In the genomic region with DNA sequence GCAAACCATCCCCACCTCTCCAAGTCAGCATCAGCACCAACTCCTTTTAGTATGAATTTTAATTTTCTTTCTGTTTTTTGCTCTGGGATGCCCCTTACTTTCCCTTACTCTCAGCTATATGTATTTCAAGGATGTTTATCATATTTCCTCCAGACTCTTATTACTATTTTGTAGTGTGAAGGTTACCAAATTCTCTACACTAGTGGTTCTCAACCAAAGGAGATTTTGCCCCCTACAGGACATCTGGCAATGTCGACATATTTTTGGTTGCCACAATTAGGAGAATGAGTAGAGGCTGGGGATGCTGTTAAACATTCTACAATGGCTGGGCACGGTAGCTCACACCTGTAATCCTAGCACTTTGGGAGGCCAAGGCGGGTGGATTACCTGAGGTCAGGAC, we compare ENCODE assay signal across 8 cellular contexts. TPM values are rescaled to one million over a fixed set of nuclear protein-coding genes. Genes with fewer than 3 reads are reported as not detected.
DNase-seq lines count a peak whose midpoint lies in the region; ATAC-seq and TF ChIP-seq lines count a peak whose summit lies in the region.

No MANE protein-coding gene starts in this region.

- H3K27ac ChIP-seq in hepatocyte (no peak overlapping the region), transverse colon (no peak overlapping the region)

- no peak overlapping the region for H3K4me2 ChIP-seq in hepatocyte

- peak; percentile 84 for ATAC-seq in activated CD8-positive, alpha-beta memory T cell treated with anti-CD3 and anti-CD28 coated beads, Interleukin-2, amount 10 ng/mL, durations not matched to agents 7 days and 5 days
- ATAC-seq in HG03025 (IDR thresholded peaks at IDR 0.05; ENCODE audit: low FRiP score, unreplicated experiment) = no peak

- no peak for TF ChIP-seq EP300 in transverse colon (IDR thresholded peaks at IDR 0.05; ENCODE audit: low read depth)

- TF ChIP-seq CTCF in hepatocyte (IDR thresholded peaks at IDR 0.05; ENCODE audit: poor library complexity) (peak; percentile 33), transverse colon (IDR thresholded peaks at IDR 0.05) (peak in 4 of 5 experiments; percentile 24 to 36 (median 28))

- CTCF ChIA-PET in activated CD8-positive, alpha-beta memory T cell treated with anti-CD3 and anti-CD28 coated beads, Interleukin-2, amount 10 ng/mL, durations not matched to agents 7 days and 5 days (lab: Charles Lee) = interaction anchor here (0.8 to 1.9 kb wide), 7 partner anchors 8 to 408 kb away, joined by 3 to 5 read pairs (median 3); a partner anchor contains a TSS
- CTCF ChIA-PET in activated CD4-positive, alpha-beta T cell treated with anti-CD3 and anti-CD28 coated beads, Interleukin-2, amount 10 ng/mL, durations not matched to agents 7 days and 5 days (lab: Charles Lee) = interaction anchor here (0.6 kb wide), 1 partner anchor 44 kb away, joined by 3 read pairs; no protein-coding TSS in a partner anchor

- no peaks in the 10 kb centered on the region for H4K20me1 ChIP-seq in hepatocyte (ENCODE audit: insufficient read depth, poor library complexity, severe bottlenecking)

- H3K36me3 Mint-ChIP-seq in activated CD8-positive, alpha-beta memory T cell treated with anti-CD3 and anti-CD28 coated beads, Interleukin-2, amount 10 ng/mL, durations not matched to agents 7 days and 5 days = peaks cover 9% of the 10 kb centered on the region
- H3K36me3 Mint-ChIP-seq in activated CD4-positive, alpha-beta T cell treated with anti-CD3 and anti-CD28 coated beads, Interleukin-2, amount 10 ng/mL, durations not matched to agents 7 days and 5 days (ENCODE audit: low read depth) = peaks cover 1% of the 10 kb centered on the region

- WGBS in hepatocyte (ENCODE audit: low lambda C conversion rate, missing lambda C conversion rate) = 47% methylated on average over 3 of the region's 3 CpGs
- WGBS in transverse colon (ENCODE audit: low coverage in 1 of 2), 2 donors = 0 to 48% methylated on average over 1 to 3 of the region's 3 CpGs

- H3K79me2 ChIP-seq in hepatocyte = no peaks in the 10 kb centered on the region

- no peaks in the 10 kb centered on the region for H3K27me3 Mint-ChIP-seq in activated CD8-positive, alpha-beta memory T cell treated with anti-CD3 and anti-CD28 coated beads, Interleukin-2, amount 10 ng/mL, durations not matched to agents 7 days and 5 days
- no peaks in the 10 kb centered on the region for H3K27me3 Mint-ChIP-seq in activated CD4-positive, alpha-beta T cell treated with anti-CD3 and anti-CD28 coated beads, Interleukin-2, amount 10 ng/mL, durations not matched to agents 7 days and 5 days

- H3K36me3 ChIP-seq in hepatocyte (replicated peaks; ENCODE audit: insufficient read depth, low read depth) = no peaks in the 10 kb centered on the region
- H3K36me3 ChIP-seq in transverse colon = no peaks in the 10 kb centered on the region

- TF ChIP-seq POLR2A in transverse colon (IDR thresholded peaks at IDR 0.05) = no peak

- no peak overlapping the region for H2AFZ ChIP-seq in hepatocyte

- no peak overlapping the region for H3K4me3 ChIP-seq in hepatocyte
- no peak overlapping the region for H3K4me3 ChIP-seq in transverse colon

- POLR2A ChIA-PET in activated CD4-positive, alpha-beta T cell treated with anti-CD3 and anti-CD28 coated beads, Interleukin-2, amount 10 ng/mL, durations not matched to agents 7 days and 5 days (lab: Charles Lee) = interaction anchor here (0.5 kb wide), 1 partner anchor 293 kb away, joined by 7 read pairs; no protein-coding TSS in a partner anchor

- in situ Hi-C loops in transverse colon (cut with MboI; ENCODE audit: low pct_ligation_motif_present in 1 of 4, low pct_unique_long_range_greater_than_20kb in 1 of 4, low sequenced_read_pairs in 3 of 4) = no loop called here

- no peaks in the 10 kb centered on the region for H3K4me1 ChIP-seq in hepatocyte (ENCODE audit: insufficient read depth)
- H3K4me1 ChIP-seq in transverse colon = no peaks in the 10 kb centered on the region

- H3K9me3 ChIP-seq in hepatocyte (ENCODE audit: low read depth) (no peaks in the 10 kb centered on the region), transverse colon (no peaks in the 10 kb centered on the region)

- no peaks in the 10 kb centered on the region for H3K27me3 ChIP-seq in hepatocyte
- no peaks in the 10 kb centered on the region for H3K27me3 ChIP-seq in transverse colon

- no peak overlapping the region for H3K4me3 Mint-ChIP-seq in activated CD8-positive, alpha-beta memory T cell treated with anti-CD3 and anti-CD28 coated beads, Interleukin-2, amount 10 ng/mL, durations not matched to agents 7 days and 5 days
- no peak overlapping the region for H3K4me3 Mint-ChIP-seq in activated CD4-positive, alpha-beta T cell treated with anti-CD3 and anti-CD28 coated beads, Interleukin-2, amount 10 ng/mL, durations not matched to agents 7 days and 5 days

- H3K4me1 Mint-ChIP-seq in activated CD8-positive, alpha-beta memory T cell treated with anti-CD3 and anti-CD28 coated beads, Interleukin-2, amount 10 ng/mL, durations not matched to agents 7 days and 5 days = peaks cover 2% of the 10 kb centered on the region
- peaks cover 5% of the 10 kb centered on the region for H3K4me1 Mint-ChIP-seq in activated CD4-positive, alpha-beta T cell treated with anti-CD3 and anti-CD28 coated beads, Interleukin-2, amount 10 ng/mL, durations not matched to agents 7 days and 5 days

- no peaks in the 10 kb centered on the region for H3K9me3 Mint-ChIP-seq in activated CD8-positive, alpha-beta memory T cell treated with anti-CD3 and anti-CD28 coated beads, Interleukin-2, amount 10 ng/mL, durations not matched to agents 7 days and 5 days (ENCODE audit: low read depth)
- H3K9me3 Mint-ChIP-seq in activated CD4-positive, alpha-beta T cell treated with anti-CD3 and anti-CD28 coated beads, Interleukin-2, amount 10 ng/mL, durations not matched to agents 7 days and 5 days = no peaks in the 10 kb centered on the region

- DNase-seq in activated CD8-positive, alpha-beta memory T cell treated with anti-CD3 and anti-CD28 coated beads, Interleukin-2, amount 10 ng/mL, durations not matched to agents 7 days and 5 days = no peak
- DNase-seq in activated CD8-positive, alpha-beta memory T cell treated with anti-CD3 and anti-CD28 coated beads, Interleukin-2, amount 50 U/mL, for 48 hours = no peak
- DNase-seq in HuH-7.5 (ENCODE audit: low spot score) (peak; percentile 12), hepatocyte (ENCODE audit: low spot score) (no peak), transverse colon (no peak), T-helper 9 cell (no peak)
- peak; percentile 49 for DNase-seq in activated CD4-positive, alpha-beta T cell treated with anti-CD3 and anti-CD28 coated beads, Interleukin-2, amount 10 ng/mL, durations not matched to agents 7 days and 5 days

- H3K27ac Mint-ChIP-seq in activated CD8-positive, alpha-beta memory T cell treated with anti-CD3 and anti-CD28 coated beads, Interleukin-2, amount 10 ng/mL, durations not matched to agents 7 days and 5 days = no peak overlapping the region
- no peak overlapping the region for H3K27ac Mint-ChIP-seq in activated CD4-positive, alpha-beta T cell treated with anti-CD3 and anti-CD28 coated beads, Interleukin-2, amount 10 ng/mL, durations not matched to agents 7 days and 5 days

- no peaks in the 10 kb centered on the region for H3K9me2 ChIP-seq in hepatocyte (replicated peaks; ENCODE audit: insufficient read depth)

- intact Hi-C loops in transverse colon (cut with DNase I; ENCODE audit: low total_unique reads) = no loop called here

RNA-seq across cellular contexts. Expression of a gene that starts 29.1 kb away (rescaled TPM):
- total RNA-seq in activated CD8-positive, alpha-beta memory T cell treated with anti-CD3 and anti-CD28 coated beads, Interleukin-2, amount 10 ng/mL, durations not matched to agents 7 days and 5 days = 10 to 100 TPM; 18.0 to 19.7 TPM
- 10 to 100 TPM; 19.7 to 21.1 TPM for total RNA-seq in activated CD4-positive, alpha-beta T cell treated with anti-CD3 and anti-CD28 coated beads, Interleukin-2, amount 10 ng/mL, durations not matched to agents 7 days and 5 days
- total RNA-seq in hepatocyte (28.5 and 28.7 TPM in 2 replicates), transverse colon (10 to 100 TPM; 45.9 to 82.8 (median 62.1) TPM)
- 11.5 and 12.9 TPM in 2 replicates for polyA plus RNA-seq in hepatocyte

RNA-seq across cellular contexts. Expression of a gene that starts 51.5 kb away (rescaled TPM):
- total RNA-seq in activated CD8-positive, alpha-beta memory T cell treated with anti-CD3 and anti-CD28 coated beads, Interleukin-2, amount 10 ng/mL, durations not matched to agents 7 days and 5 days = 10 to 100 TPM; 13.5 to 15.0 TPM
- total RNA-seq in activated CD4-positive, alpha-beta T cell treated with anti-CD3 and anti-CD28 coated beads, Interleukin-2, amount 10 ng/mL, durations not matched to agents 7 days and 5 days = 10 to 100 TPM in 1 of 2 experiments, 1 to 10 TPM in 1; 9.6 to 12.8 TPM
- total RNA-seq in hepatocyte (9.7 and 11.8 TPM in 2 replicates), transverse colon (10 to 100 TPM in 1 of 4 donors, 1 to 10 TPM in 2, under 1 TPM in 1; 0.80 to 73.3 (median 8.3) TPM)
- 5.3 and 5.8 TPM in 2 replicates for polyA plus RNA-seq in hepatocyte

RNA-seq across cellular contexts. Expression of a gene that starts 51.6 kb away (rescaled TPM):
- 10 to 100 TPM; 13.3 to 16.1 TPM for total RNA-seq in activated CD8-positive, alpha-beta memory T cell treated with anti-CD3 and anti-CD28 coated beads, Interleukin-2, amount 10 ng/mL, durations not matched to agents 7 days and 5 days
- total RNA-seq in activated CD4-positive, alpha-beta T cell treated with anti-CD3 and anti-CD28 coated beads, Interleukin-2, amount 10 ng/mL, durations not matched to agents 7 days and 5 days = 10 to 100 TPM; 15.7 to 20.6 TPM
- 10.8 and 19.1 TPM in 2 replicates for total RNA-seq in hepatocyte
- 12.5 and 14.1 TPM in 2 replicates for polyA plus RNA-seq in hepatocyte
- 10 to 100 TPM in 2 of 4 donors, 1 to 10 TPM in 2; 3.0 to 18.9 (median 9.2) TPM for total RNA-seq in transverse colon

Comparison
In these comparisons a context has a peak if more than half of its experiments do, and no peak if none do; other contexts are left out.
1. DNase-seq: peak in HuH-7.5 (single experiment) and activated CD4-positive, alpha-beta T cell treated with anti-CD3 and anti-CD28 coated beads, Interleukin-2, amount 10 ng/mL, durations not matched to agents 7 days and 5 days (single experiment); none in activated CD8-positive, alpha-beta memory T cell treated with anti-CD3 and anti-CD28 coated beads, Interleukin-2, amount 10 ng/mL, durations not matched to agents 7 days and 5 days (single experiment), activated CD8-positive, alpha-beta memory T cell treated with anti-CD3 and anti-CD28 coated beads, Interleukin-2, amount 50 U/mL, for 48 hours (single experiment), hepatocyte (single experiment), transverse colon (single experiment) and T-helper 9 cell (single experiment).